ENCODE assay signal across 11 cellular contexts in genomic region chr18:48613589-48613988, GRCh38.
DNase-seq lines count a peak whose midpoint lies in the region; TF ChIP-seq lines count a peak whose summit lies in the region.
"Had no signal": no experiment of that assay in that cellular context is flagged by ENCODE, and none has a peak within 500 bp of the region (broad histone marks: within the 10 kb centered on the region; RNA-seq: fewer than 3 reads in every experiment).

No MANE protein-coding gene starts in this region.

- TF ChIP-seq CTCF in esophagus muscularis mucosa (IDR thresholded peaks at IDR 0.05): no peak
- no peak for TF ChIP-seq CTCF in tibial nerve (IDR thresholded peaks at IDR 0.05)

- H3K27me3 ChIP-seq in esophagus muscularis mucosa: no peaks in the 10 kb centered on the region
- H3K27me3 ChIP-seq in tibial nerve: no peaks in the 10 kb centered on the region

- TF ChIP-seq POLR2A in esophagus muscularis mucosa (IDR thresholded peaks at IDR 0.05; ENCODE audit: low read depth) (no peak), tibial nerve (IDR thresholded peaks at IDR 0.05) (no peak)

- H3K27ac ChIP-seq in esophagus muscularis mucosa (replicated peaks in 1 of 4) (peak overlapping the region; percentile 71 to 80 (median 76)), tibial nerve (peak overlapping the region in 2 of 4 donors; percentile 5 to 75)

- DNase-seq in NCI-H510A treated with DMSO at 0.1 percent for 48 hours (lab: John Stamatoyannopoulos, UW) (peak; percentile 30), esophagus muscularis mucosa (ENCODE audit: extremely low spot score) (peak; percentile 95), mucosa of gallbladder (ENCODE audit: low spot score) (peak; percentile 71), tibial nerve (ENCODE audit: low spot score in 2 of 2) (peak; percentile 67 to 71), 8988T (no peak), DMS153 (lab: John Stamatoyannopoulos, UW) (no peak), DMS 273 treated with DMSO at 0.1 percent for 48 hours (lab: John Stamatoyannopoulos, UW) (no peak), NCI-H1105 (lab: John Stamatoyannopoulos, UW) (no peak)
- DNase-seq: activated CD4-positive, alpha-beta T cell treated with anti-CD3 and anti-CD28 coated beads, Interleukin-2, amount 10 ng/mL, durations not matched to agents 7 days and 5 days; activated effector memory CD4-positive, alpha-beta T cell treated with Interleukin-2 at 50 U/mL for 16 hours; NCI-H1436 had no signal

- WGBS in esophagus muscularis mucosa: 23% methylated on average over 6 of the region's 10 CpGs
- WGBS in tibial nerve, 2 donors: 36 to 48% methylated on average over 10 of the region's 10 CpGs

- H3K9me3 ChIP-seq in esophagus muscularis mucosa (no peaks in the 10 kb centered on the region), tibial nerve (no peaks in the 10 kb centered on the region)

- H3K4me1 ChIP-seq in esophagus muscularis mucosa (peaks cover 59 to 75% (median 71%) of the 10 kb centered on the region in 4 donors), tibial nerve (peaks cover 0 to 60% (median 21%) of the 10 kb centered on the region in 4 donors)

- intact Hi-C loops in esophagus muscularis mucosa (cut with DNase I): no loop called here

- H3K36me3 ChIP-seq in esophagus muscularis mucosa (no peaks in the 10 kb centered on the region), tibial nerve (no peaks in the 10 kb centered on the region)

- TF ChIP-seq EP300 in esophagus muscularis mucosa (IDR thresholded peaks at IDR 0.05) (no peak), tibial nerve (IDR thresholded peaks at IDR 0.05) (no peak)

- H3K4me3 ChIP-seq in esophagus muscularis mucosa (peak overlapping the region in 1 of 4 donors; percentile 19), tibial nerve (no peak overlapping the region)

Comparison
In these comparisons a context has a peak if more than half of its experiments do, and no peak if none do; other contexts are left out.
1. DNase-seq: peak in NCI-H510A treated with DMSO at 0.1 percent for 48 hours (single experiment), esophagus muscularis mucosa (single experiment), mucosa of gallbladder (single experiment) and tibial nerve (2 of 2); none in 8988T (single experiment), DMS153 (single experiment), DMS 273 treated with DMSO at 0.1 percent for 48 hours (single experiment) and NCI-H1105 (single experiment).